Comparison of ENCODE assay signal across 1 cellular context in the genomic region with DNA sequence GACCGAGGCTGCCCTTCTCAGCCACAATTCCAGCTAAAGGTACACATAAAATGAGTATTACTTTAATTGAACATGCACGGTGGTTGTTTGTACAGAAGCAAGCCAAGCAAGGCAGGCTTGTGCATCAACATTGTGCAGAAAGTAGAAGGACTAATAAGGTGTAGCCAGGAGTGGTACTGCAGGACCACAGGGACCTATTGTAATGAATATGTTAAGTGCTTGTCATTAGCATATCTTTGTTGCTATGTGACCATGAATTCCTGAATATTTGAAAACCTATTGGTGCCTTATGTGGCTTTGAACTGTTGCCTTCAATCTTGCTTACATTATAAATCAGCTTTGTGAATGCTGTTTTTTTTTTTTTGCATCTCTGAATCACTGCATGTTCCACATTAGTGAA.
TF ChIP-seq lines count a peak whose summit lies in the region.

No MANE protein-coding gene starts in this region.

TF ChIP-seq in GM23338, 12 proteins besides CTCF, POLR2A, EP300 and RAD21 (continued from another document):
- TF ChIP-seq, protein P1, sequence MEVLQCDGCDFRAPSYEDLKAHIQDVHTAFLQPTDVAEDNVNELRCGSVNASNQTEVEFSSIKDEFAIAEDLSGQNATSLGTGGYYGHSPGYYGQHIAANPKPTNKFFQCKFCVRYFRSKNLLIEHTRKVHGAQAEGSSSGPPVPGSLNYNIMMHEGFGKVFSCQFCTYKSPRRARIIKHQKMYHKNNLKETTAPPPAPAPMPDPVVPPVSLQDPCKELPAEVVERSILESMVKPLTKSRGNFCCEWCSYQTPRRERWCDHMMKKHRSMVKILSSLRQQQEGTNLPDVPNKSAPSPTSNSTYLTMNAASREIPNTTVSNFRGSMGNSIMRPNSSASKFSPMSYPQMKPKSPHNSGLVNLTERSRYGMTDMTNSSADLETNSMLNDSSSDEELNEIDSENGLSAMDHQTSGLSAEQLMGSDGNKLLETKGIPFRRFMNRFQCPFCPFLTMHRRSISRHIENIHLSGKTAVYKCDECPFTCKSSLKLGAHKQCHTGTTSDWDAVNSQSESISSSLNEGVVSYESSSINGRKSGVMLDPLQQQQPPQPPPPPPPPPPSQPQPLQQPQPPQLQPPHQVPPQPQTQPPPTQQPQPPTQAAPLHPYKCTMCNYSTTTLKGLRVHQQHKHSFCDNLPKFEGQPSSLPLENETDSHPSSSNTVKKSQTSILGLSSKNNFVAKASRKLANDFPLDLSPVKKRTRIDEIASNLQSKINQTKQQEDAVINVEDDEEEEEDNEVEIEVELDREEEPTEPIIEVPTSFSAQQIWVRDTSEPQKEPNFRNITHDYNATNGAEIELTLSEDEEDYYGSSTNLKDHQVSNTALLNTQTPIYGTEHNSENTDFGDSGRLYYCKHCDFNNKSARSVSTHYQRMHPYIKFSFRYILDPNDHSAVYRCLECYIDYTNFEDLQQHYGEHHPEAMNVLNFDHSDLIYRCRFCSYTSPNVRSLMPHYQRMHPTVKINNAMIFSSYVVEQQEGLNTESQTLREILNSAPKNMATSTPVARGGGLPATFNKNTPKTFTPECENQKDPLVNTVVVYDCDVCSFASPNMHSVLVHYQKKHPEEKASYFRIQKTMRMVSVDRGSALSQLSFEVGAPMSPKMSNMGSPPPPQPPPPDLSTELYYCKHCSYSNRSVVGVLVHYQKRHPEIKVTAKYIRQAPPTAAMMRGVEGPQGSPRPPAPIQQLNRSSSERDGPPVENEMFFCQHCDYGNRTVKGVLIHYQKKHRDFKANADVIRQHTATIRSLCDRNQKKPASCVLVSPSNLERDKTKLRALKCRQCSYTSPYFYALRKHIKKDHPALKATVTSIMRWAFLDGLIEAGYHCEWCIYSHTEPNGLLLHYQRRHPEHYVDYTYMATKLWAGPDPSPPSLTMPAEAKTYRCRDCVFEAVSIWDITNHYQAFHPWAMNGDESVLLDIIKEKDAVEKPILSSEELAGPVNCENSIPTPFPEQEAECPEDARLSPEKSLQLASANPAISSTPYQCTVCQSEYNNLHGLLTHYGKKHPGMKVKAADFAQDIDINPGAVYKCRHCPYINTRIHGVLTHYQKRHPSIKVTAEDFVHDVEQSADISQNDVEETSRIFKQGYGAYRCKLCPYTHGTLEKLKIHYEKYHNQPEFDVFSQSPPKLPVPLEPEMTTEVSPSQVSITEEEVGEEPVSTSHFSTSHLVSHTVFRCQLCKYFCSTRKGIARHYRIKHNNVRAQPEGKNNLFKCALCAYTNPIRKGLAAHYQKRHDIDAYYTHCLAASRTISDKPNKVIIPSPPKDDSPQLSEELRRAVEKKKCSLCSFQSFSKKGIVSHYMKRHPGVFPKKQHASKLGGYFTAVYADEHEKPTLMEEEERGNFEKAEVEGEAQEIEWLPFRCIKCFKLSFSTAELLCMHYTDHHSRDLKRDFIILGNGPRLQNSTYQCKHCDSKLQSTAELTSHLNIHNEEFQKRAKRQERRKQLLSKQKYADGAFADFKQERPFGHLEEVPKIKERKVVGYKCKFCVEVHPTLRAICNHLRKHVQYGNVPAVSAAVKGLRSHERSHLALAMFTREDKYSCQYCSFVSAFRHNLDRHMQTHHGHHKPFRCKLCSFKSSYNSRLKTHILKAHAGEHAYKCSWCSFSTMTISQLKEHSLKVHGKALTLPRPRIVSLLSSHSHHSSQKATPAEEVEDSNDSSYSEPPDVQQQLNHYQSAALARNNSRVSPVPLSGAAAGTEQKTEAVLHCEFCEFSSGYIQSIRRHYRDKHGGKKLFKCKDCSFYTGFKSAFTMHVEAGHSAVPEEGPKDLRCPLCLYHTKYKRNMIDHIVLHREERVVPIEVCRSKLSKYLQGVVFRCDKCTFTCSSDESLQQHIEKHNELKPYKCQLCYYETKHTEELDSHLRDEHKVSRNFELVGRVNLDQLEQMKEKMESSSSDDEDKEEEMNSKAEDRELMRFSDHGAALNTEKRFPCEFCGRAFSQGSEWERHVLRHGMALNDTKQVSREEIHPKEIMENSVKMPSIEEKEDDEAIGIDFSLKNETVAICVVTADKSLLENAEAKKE (CRISPR knock-in tag; IDR thresholded peaks at IDR 0.05) = peak; percentile 57; the same call in 1 of the 2 replicates
- TF ChIP-seq, protein P2, sequence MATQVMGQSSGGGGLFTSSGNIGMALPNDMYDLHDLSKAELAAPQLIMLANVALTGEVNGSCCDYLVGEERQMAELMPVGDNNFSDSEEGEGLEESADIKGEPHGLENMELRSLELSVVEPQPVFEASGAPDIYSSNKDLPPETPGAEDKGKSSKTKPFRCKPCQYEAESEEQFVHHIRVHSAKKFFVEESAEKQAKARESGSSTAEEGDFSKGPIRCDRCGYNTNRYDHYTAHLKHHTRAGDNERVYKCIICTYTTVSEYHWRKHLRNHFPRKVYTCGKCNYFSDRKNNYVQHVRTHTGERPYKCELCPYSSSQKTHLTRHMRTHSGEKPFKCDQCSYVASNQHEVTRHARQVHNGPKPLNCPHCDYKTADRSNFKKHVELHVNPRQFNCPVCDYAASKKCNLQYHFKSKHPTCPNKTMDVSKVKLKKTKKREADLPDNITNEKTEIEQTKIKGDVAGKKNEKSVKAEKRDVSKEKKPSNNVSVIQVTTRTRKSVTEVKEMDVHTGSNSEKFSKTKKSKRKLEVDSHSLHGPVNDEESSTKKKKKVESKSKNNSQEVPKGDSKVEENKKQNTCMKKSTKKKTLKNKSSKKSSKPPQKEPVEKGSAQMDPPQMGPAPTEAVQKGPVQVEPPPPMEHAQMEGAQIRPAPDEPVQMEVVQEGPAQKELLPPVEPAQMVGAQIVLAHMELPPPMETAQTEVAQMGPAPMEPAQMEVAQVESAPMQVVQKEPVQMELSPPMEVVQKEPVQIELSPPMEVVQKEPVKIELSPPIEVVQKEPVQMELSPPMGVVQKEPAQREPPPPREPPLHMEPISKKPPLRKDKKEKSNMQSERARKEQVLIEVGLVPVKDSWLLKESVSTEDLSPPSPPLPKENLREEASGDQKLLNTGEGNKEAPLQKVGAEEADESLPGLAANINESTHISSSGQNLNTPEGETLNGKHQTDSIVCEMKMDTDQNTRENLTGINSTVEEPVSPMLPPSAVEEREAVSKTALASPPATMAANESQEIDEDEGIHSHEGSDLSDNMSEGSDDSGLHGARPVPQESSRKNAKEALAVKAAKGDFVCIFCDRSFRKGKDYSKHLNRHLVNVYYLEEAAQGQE (IDR thresholded peaks at IDR 0.05; ENCODE audit: unreplicated experiment) = no peak
- TF ChIP-seq, protein P3, sequence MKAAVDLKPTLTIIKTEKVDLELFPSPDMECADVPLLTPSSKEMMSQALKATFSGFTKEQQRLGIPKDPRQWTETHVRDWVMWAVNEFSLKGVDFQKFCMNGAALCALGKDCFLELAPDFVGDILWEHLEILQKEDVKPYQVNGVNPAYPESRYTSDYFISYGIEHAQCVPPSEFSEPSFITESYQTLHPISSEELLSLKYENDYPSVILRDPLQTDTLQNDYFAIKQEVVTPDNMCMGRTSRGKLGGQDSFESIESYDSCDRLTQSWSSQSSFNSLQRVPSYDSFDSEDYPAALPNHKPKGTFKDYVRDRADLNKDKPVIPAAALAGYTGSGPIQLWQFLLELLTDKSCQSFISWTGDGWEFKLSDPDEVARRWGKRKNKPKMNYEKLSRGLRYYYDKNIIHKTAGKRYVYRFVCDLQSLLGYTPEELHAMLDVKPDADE (IDR thresholded peaks at IDR 0.05) = no peak
- TF ChIP-seq NANOG (IDR thresholded peaks at IDR 0.05; ENCODE audit: borderline replicate concordance) = 0 out of 2 replicates have a peak, but pooled peaks have one; percentile 14
- no peak for TF ChIP-seq JUNB (IDR thresholded peaks at IDR 0.05; ENCODE audit: unreplicated experiment)
- TF ChIP-seq ZNF331 (CRISPR knock-in tag; IDR thresholded peaks at IDR 0.05; ENCODE audit: low read depth) = no peak
- no peak for TF ChIP-seq POLR2AphosphoS5 (IDR thresholded peaks at IDR 0.05; ENCODE audit: low read depth)
- no peak for TF ChIP-seq EZH2 (IDR thresholded peaks at IDR 0.05; ENCODE audit: low read depth, unreplicated experiment)
- TF ChIP-seq EZH2phosphoT487 (IDR thresholded peaks at IDR 0.05; ENCODE audit: unreplicated experiment) = no peak
- no peak for TF ChIP-seq CREB1 (CRISPR knock-in tag; IDR thresholded peaks at IDR 0.05; ENCODE audit: low read depth)
- TF ChIP-seq ZNF114 (CRISPR knock-in tag; IDR thresholded peaks at IDR 0.05) = no peak
